ENCODE assay signal across 8 cellular contexts in genomic region chr13:19958119-19959111, GRCh38. TPM values are rescaled to one million over a fixed set of nuclear protein-coding genes. Genes with fewer than 3 reads are reported as not detected.
DNase-seq lines count a peak whose midpoint lies in the region; ATAC-seq and TF ChIP-seq lines count a peak whose summit lies in the region.

ZMYM2 (plus strand) TSS chr13:19958727; CDS start chr13:19993073, 34,346 bp downstream.

- peak; percentile 51 for TF ChIP-seq POLR2A in erythroblast (IDR thresholded peaks at IDR 0.05; ENCODE audit: low read length)

- H3K4me1 Mint-ChIP-seq in activated T-cell treated with anti-CD3 and anti-CD28 coated beads, Interleukin-2, amount 50 U/mL, for 24 hours (ENCODE audit: low read depth), result peaks cover 35% of the 10 kb centered on the region

- no peaks in the 10 kb centered on the region for H3K9me3 Mint-ChIP-seq in activated T-cell treated with anti-CD3 and anti-CD28 coated beads, Interleukin-2, amount 50 U/mL, for 24 hours

- no peaks in the 10 kb centered on the region for H3K27me3 Mint-ChIP-seq in activated T-cell treated with anti-CD3 and anti-CD28 coated beads, Interleukin-2, amount 50 U/mL, for 24 hours

- peak within 1 kb of the TSS; percentile 94 to 96 for H3K27ac ChIP-seq in mucosa of rectum (ENCODE audit: low read depth in 2 of 2, low read length in 2 of 2)

- H3K27me3 ChIP-seq in mucosa of rectum (ENCODE audit: control insufficient read depth in 2 of 2, insufficient read depth in 2 of 2, low read length in 2 of 2), result no peaks in the 10 kb centered on the region

- H3K36me3 ChIP-seq in mucosa of rectum (ENCODE audit: control insufficient read depth in 2 of 2, insufficient read depth in 2 of 2, low read length in 2 of 2), result peaks cover 0 to 2% of the 10 kb centered on the region in 2 donors

- H3K4me3 ChIP-seq in mucosa of rectum (ENCODE audit: low read length in 2 of 2), result peak within 1 kb of the TSS; percentile 82 to 85

- peak within 1 kb of the TSS; percentile 90 for H3K9ac ChIP-seq in mucosa of rectum (ENCODE audit: low read depth in 1 of 2, low read length in 2 of 2)

- H3K36me3 Mint-ChIP-seq in activated T-cell treated with anti-CD3 and anti-CD28 coated beads, Interleukin-2, amount 50 U/mL, for 24 hours (ENCODE audit: low read depth), result peaks cover 37% of the 10 kb centered on the region

- peak; percentile 99 for DNase-seq in DMS53 (lab: John Stamatoyannopoulos, UW)
- peak; percentile 86 for DNase-seq in KG1 (lab: John Stamatoyannopoulos, UW)
- peak; percentile 99 for DNase-seq in activated T-cell treated with anti-CD3 and anti-CD28 coated beads, Interleukin-2, amount 50 U/mL, for 24 hours
- peak; percentile 97 to 99 for DNase-seq in erythroblast (lab: John Stamatoyannopoulos, UW)
- peak; percentile 88 to 96 for DNase-seq in stimulated activated CD8-positive, alpha-beta memory T cell treated with anti-CD3 and anti-CD28 coated beads, Interleukin-4, amount 100 ng/mL, for 4 hours (ENCODE audit: low read depth in 2 of 2, low spot score in 1 of 2)

- ATAC-seq in GM21737 (IDR thresholded peaks at IDR 0.05; ENCODE audit: unreplicated experiment), result peak; percentile 81

- peaks cover 8 to 14% of the 10 kb centered on the region in 2 donors for H3K4me1 ChIP-seq in mucosa of rectum (ENCODE audit: control insufficient read depth in 2 of 2, insufficient read depth in 2 of 2, low read length in 2 of 2)

- H3K4me3 Mint-ChIP-seq in activated T-cell treated with anti-CD3 and anti-CD28 coated beads, Interleukin-2, amount 50 U/mL, for 24 hours, result peak within 1 kb of the TSS; percentile 96

- H3K9me3 ChIP-seq in mucosa of rectum (ENCODE audit: control insufficient read depth in 2 of 2, low read length in 2 of 2), result no peaks in the 10 kb centered on the region

- H3K27ac Mint-ChIP-seq in activated T-cell treated with anti-CD3 and anti-CD28 coated beads, Interleukin-2, amount 50 U/mL, for 24 hours, result peak within 1 kb of the TSS; percentile 97

TF ChIP-seq in PFSK-1, 5 proteins besides CTCF, POLR2A, EP300 and RAD21:
- TF ChIP-seq TAF1 (IDR thresholded peaks at IDR 0.05; ENCODE audit: borderline replicate concordance, insufficient read depth, low read length) (no peak; the same call in 1 of the 2 replicates), POLR2AphosphoS5 (IDR thresholded peaks at IDR 0.05; ENCODE audit: low read depth, low read length) (peak; percentile 49; the same call in 1 of the 2 replicates), SIN3A (IDR thresholded peaks at IDR 0.05; ENCODE audit: borderline replicate concordance, insufficient read depth, low read length) (no peak)
TF ChIP-seq in PFSK-1: peak in this region for 1.

RNA-seq across cellular contexts. Expression of gene ZMYM2, which starts in this region (rescaled TPM):
- polyA plus RNA-seq in PFSK-1 (2012; ENCODE audit: insufficient read length, low read depth), result 6.4 TPM

Comparison
In these comparisons a context has a peak if more than half of its experiments do, and no peak if none do; other contexts are left out.
1. Peak in every context shown above with its lines: DNase-seq, ATAC-seq, H3K4me3 ChIP-seq and H3K27ac ChIP-seq.